12 cellular contexts compared by ENCODE assay signal in genomic region chr6:28757429-28758045, GRCh38.
DNase-seq lines count a peak whose midpoint lies in the region; ATAC-seq and TF ChIP-seq lines count a peak whose summit lies in the region.
"Had no signal": no experiment of that assay in that cellular context is flagged by ENCODE, and none has a peak within 500 bp of the region (broad histone marks: within the 10 kb centered on the region; RNA-seq: fewer than 3 reads in every experiment).

No MANE protein-coding gene starts in this region.

- H2AFZ ChIP-seq in H9 (ENCODE audit: low read length), result peak overlapping the region; percentile 79
- no peak overlapping the region for H2AFZ ChIP-seq in OCI-LY3 (ENCODE audit: low read depth, low read length)
- peak overlapping the region; percentile 25 for H2AFZ ChIP-seq in neuronal stem cell (ENCODE audit: low read length)

- H3K18ac ChIP-seq in H9 (ENCODE audit: insufficient read length, low read depth, low read length), result peak overlapping the region; percentile 91
- no peak overlapping the region for H3K18ac ChIP-seq in neuronal stem cell (ENCODE audit: low read length)

- no peaks in the 10 kb centered on the region for H3K4me1 ChIP-seq in H9 (ENCODE audit: insufficient read depth, low read length)
- peaks cover 8% of the 10 kb centered on the region; the same call in 1 of the 2 replicates for H3K4me1 ChIP-seq in OCI-LY3 (ENCODE audit: low read length)
- no peaks in the 10 kb centered on the region for H3K4me1 ChIP-seq in neuronal stem cell (ENCODE audit: control insufficient read depth in 2 of 2, insufficient read depth in 1 of 2, low read depth in 1 of 2, low read length in 2 of 2)

- H4K5ac ChIP-seq in H9 (ENCODE audit: insufficient read length, low read depth, low read length), result no peak overlapping the region

- H2BK15ac ChIP-seq in H9 (ENCODE audit: low read depth, low read length), result no peak overlapping the region
- no peak overlapping the region for H2BK15ac ChIP-seq in neuronal stem cell (ENCODE audit: low read length)

- DNase-seq in H9 (peak; percentile 58), endothelial cell (ENCODE audit: low spot score) (no peak), neuronal stem cell (ENCODE audit: low spot score) (no peak), MV-4-11 (lab: John Stamatoyannopoulos, UW) (no peak), GM03348 (ENCODE audit: low spot score) (no peak), NCI-H1417 treated with DMSO at 0.1 percent for 48 hours (lab: John Stamatoyannopoulos, UW) (no peak)
- DNase-seq: activated effector memory CD4-positive, alpha-beta T cell treated with anti-CD3 and anti-CD28 coated beads, Interleukin-2, amount 50 U/mL, for 16 hours; effector CD8-positive, alpha-beta T cell; naive thymus-derived CD4-positive, alpha-beta T cell had no signal

- peaks cover 4 to 5% of the 10 kb centered on the region in 2 experiments; a peak in 3 of 4 replicates for H3K4me1 Mint-ChIP-seq in H9
- peaks cover 3% of the 10 kb centered on the region for H3K4me1 Mint-ChIP-seq in endothelial cell (ENCODE audit: unreplicated experiment)
- H3K4me1 Mint-ChIP-seq: activated CD4-positive, alpha-beta T cell treated with anti-CD3 and anti-CD28 coated beads for 36 hours; naive thymus-derived CD4-positive, alpha-beta T cell had no signal

- H3K79me2 ChIP-seq in H9 (ENCODE audit: insufficient read depth, low read length) (no peaks in the 10 kb centered on the region), OCI-LY3 (ENCODE audit: low read length) (no peaks in the 10 kb centered on the region)

- H3K4me2 ChIP-seq in H9 (ENCODE audit: insufficient read depth, insufficient read length, low read length) (peak overlapping the region; percentile 83), OCI-LY3 (ENCODE audit: low read length) (peak overlapping the region; percentile 76), neuronal stem cell (ENCODE audit: insufficient read depth, low read length, poor library complexity, severe bottlenecking) (peak overlapping the region; percentile 29)

- H3K23me2 ChIP-seq in H9 (ENCODE audit: insufficient read length, low read depth, low read length, poor library complexity, severe bottlenecking), result peaks cover 2% of the 10 kb centered on the region

- H3K27me3 ChIP-seq in H9 (ENCODE audit: insufficient read depth, low read length) (no peaks in the 10 kb centered on the region; the same call in 1 of the 2 replicates), OCI-LY3 (ENCODE audit: low read depth, low read length) (no peaks in the 10 kb centered on the region), neuronal stem cell (ENCODE audit: control insufficient read depth in 3 of 3, insufficient read depth in 3 of 3, low read depth in 1 of 3, low read length in 3 of 3) (peaks cover 0 to 33% (median 21%) of the 10 kb centered on the region in 3 experiments)

- H3K9me3 Mint-ChIP-seq in H9 (no peaks in the 10 kb centered on the region), endothelial cell (ENCODE audit: unreplicated experiment) (no peaks in the 10 kb centered on the region)

- H3K4ac ChIP-seq in H9 (ENCODE audit: low read depth, low read length) (no peak overlapping the region), neuronal stem cell (ENCODE audit: low read length) (no peak overlapping the region)

- H3K56ac ChIP-seq in H9 (ENCODE audit: insufficient read length, low read depth, low read length), result no peak overlapping the region

- no peak overlapping the region for H2AK5ac ChIP-seq in H9 (ENCODE audit: insufficient read length, low read length)
- no peak overlapping the region for H2AK5ac ChIP-seq in neuronal stem cell (ENCODE audit: low read depth, low read length)

- no peak for TF ChIP-seq CTCF in H9 (conservative IDR thresholded peaks at IDR 0.05)
- TF ChIP-seq CTCF in OCI-LY3 (IDR thresholded peaks at IDR 0.05; ENCODE audit: low read depth, low read length), result no peak
- no peak for TF ChIP-seq CTCF in endothelial cell (IDR thresholded peaks at IDR 0.05; ENCODE audit: unreplicated experiment)

- H3K4me3 Mint-ChIP-seq in H9 (peak overlapping the region; percentile 85 to 86), endothelial cell (ENCODE audit: unreplicated experiment) (peak overlapping the region; percentile 84)
- H3K4me3 Mint-ChIP-seq: activated CD4-positive, alpha-beta T cell treated with anti-CD3 and anti-CD28 coated beads for 36 hours; naive thymus-derived CD4-positive, alpha-beta T cell had no signal

- no peak overlapping the region for H3K27ac ChIP-seq in H9 (ENCODE audit: insufficient read length, low read depth, low read length)
- no peak overlapping the region for H3K27ac ChIP-seq in OCI-LY3 (ENCODE audit: low read length)
- H3K27ac ChIP-seq in neuronal stem cell (replicated peaks; ENCODE audit: low read length), result no peak overlapping the region

- WGBS in H9 (ENCODE audit: extremely low coverage, insufficient read length, low lambda C conversion rate), result no CpG with 5 or more reads among the region's 33 CpGs
- no CpG with 5 or more reads among the region's 33 CpGs for WGBS in neuronal stem cell (ENCODE audit: extremely low coverage in 2 of 2, insufficient read length in 2 of 2, insufficient replicate concordance in 1 of 2), 2 donors

- H3K27ac Mint-ChIP-seq in H9, result peak overlapping the region in 2 of 3 experiments; percentile 49 to 93; a peak in 4 of 7 replicates
- peak overlapping the region; percentile 52 for H3K27ac Mint-ChIP-seq in endothelial cell (ENCODE audit: unreplicated experiment)
- H3K27ac Mint-ChIP-seq: activated CD4-positive, alpha-beta T cell treated with anti-CD3 and anti-CD28 coated beads for 36 hours; naive thymus-derived CD4-positive, alpha-beta T cell had no signal

- no peaks in the 10 kb centered on the region for H3K79me1 ChIP-seq in H9 (ENCODE audit: insufficient read depth, low read depth, low read length, poor library complexity, severe bottlenecking)
- no peaks in the 10 kb centered on the region for H3K79me1 ChIP-seq in neuronal stem cell (ENCODE audit: low read depth, low read length)

- H3K36me3 Mint-ChIP-seq in H9 (ENCODE audit: insufficient read depth in 1 of 3, low read depth in 3 of 3), result no peaks in the 10 kb centered on the region
- no peaks in the 10 kb centered on the region for H3K36me3 Mint-ChIP-seq in endothelial cell (ENCODE audit: low read depth, unreplicated experiment)

- H3K14ac ChIP-seq in H9 (ENCODE audit: insufficient read depth, low read length) (peak overlapping the region; percentile 80; the same call in 1 of the 2 replicates), neuronal stem cell (ENCODE audit: low read length) (no peak overlapping the region)

- H3T11ph ChIP-seq in H9 (ENCODE audit: low read length), result no peak overlapping the region

- H3K23ac ChIP-seq in H9 (ENCODE audit: insufficient read length, low read depth, low read length) (no peak overlapping the region), neuronal stem cell (ENCODE audit: low read depth, low read length, poor library complexity) (no peak overlapping the region)

- H4K8ac ChIP-seq in H9 (replicated peaks; ENCODE audit: insufficient read length, low read depth, low read length) (no peak overlapping the region), neuronal stem cell (ENCODE audit: low read depth, low read length) (no peak overlapping the region)

- H3K9me3 ChIP-seq in H9 (ENCODE audit: control insufficient read depth, low read depth, low read length) (no peaks in the 10 kb centered on the region), OCI-LY3 (ENCODE audit: insufficient read depth, low read length) (no peaks in the 10 kb centered on the region), neuronal stem cell (replicated peaks in 1 of 2; ENCODE audit: control insufficient read depth in 2 of 2, insufficient read depth in 1 of 2, low read depth in 1 of 2, low read length in 2 of 2) (no peaks in the 10 kb centered on the region)

- H2BK5ac ChIP-seq in H9 (ENCODE audit: insufficient read length, low read length), result no peak overlapping the region
- H2BK5ac ChIP-seq in neuronal stem cell (ENCODE audit: low read length), result no peak overlapping the region

- H2BK12ac ChIP-seq in H9 (ENCODE audit: insufficient read length, low read depth, low read length) (no peak overlapping the region), neuronal stem cell (ENCODE audit: low read length) (no peak overlapping the region)

- H4K91ac ChIP-seq in H9 (ENCODE audit: insufficient read length, low read depth, low read length) (no peak overlapping the region), neuronal stem cell (ENCODE audit: low read depth, low read length, poor library complexity) (no peak overlapping the region)

- peak overlapping the region; percentile 79 for H3K4me3 ChIP-seq in OCI-LY3 (ENCODE audit: low read length)
- peak overlapping the region; percentile 39 to 73 for H3K4me3 ChIP-seq in neuronal stem cell (ENCODE audit: low read length in 2 of 2)

- peak overlapping the region; percentile 94 for H3K9ac ChIP-seq in H9 (ENCODE audit: extremely low read depth, insufficient read length, low read length)
- peak overlapping the region; percentile 54; the same call in 1 of the 2 replicates for H3K9ac ChIP-seq in OCI-LY3 (ENCODE audit: low read length)
- no peak overlapping the region for H3K9ac ChIP-seq in neuronal stem cell (ENCODE audit: low read depth, low read length, poor library complexity)

- H3K27me3 Mint-ChIP-seq in H9 (ENCODE audit: low read depth), result peaks cover 69% of the 10 kb centered on the region
- H3K27me3 Mint-ChIP-seq in endothelial cell (ENCODE audit: unreplicated experiment), result peaks cover 6% of the 10 kb centered on the region

- no peak overlapping the region for H2BK20ac ChIP-seq in H9 (ENCODE audit: low read depth, low read length, poor library complexity, severe bottlenecking)

- H3K36me3 ChIP-seq in OCI-LY3 (replicated peaks; ENCODE audit: low read depth, low read length), result no peaks in the 10 kb centered on the region
- no peaks in the 10 kb centered on the region for H3K36me3 ChIP-seq in neuronal stem cell (replicated peaks in 1 of 2; ENCODE audit: control insufficient read depth in 2 of 2, insufficient read depth in 2 of 2, low read length in 2 of 2)

- H4K20me1 ChIP-seq in H9 (ENCODE audit: control insufficient read depth, insufficient read depth, insufficient read length), result no peaks in the 10 kb centered on the region
- no peaks in the 10 kb centered on the region for H4K20me1 ChIP-seq in OCI-LY3 (ENCODE audit: insufficient read depth, low read length)

- no peak overlapping the region for H2BK120ac ChIP-seq in H9 (ENCODE audit: low read depth, low read length, poor library complexity, severe bottlenecking)
- no peak overlapping the region for H2BK120ac ChIP-seq in neuronal stem cell (ENCODE audit: low read depth, low read length)

- no peak for ATAC-seq in HG03108 (IDR thresholded peaks at IDR 0.05; ENCODE audit: unreplicated experiment)
- ATAC-seq: activated CD4-positive, alpha-beta T cell treated with anti-CD3 and anti-CD28 coated beads for 36 hours; naive thymus-derived CD4-positive, alpha-beta T cell had no signal

Comparison
In these comparisons a context has a peak if more than half of its experiments do, and no peak if none do; other contexts are left out.
1. H3K4me2 ChIP-seq: peak in every context shown above with its lines; median percentile 83 in H9; 76 in OCI-LY3; 29 in neuronal stem cell.